In the genomic region with DNA sequence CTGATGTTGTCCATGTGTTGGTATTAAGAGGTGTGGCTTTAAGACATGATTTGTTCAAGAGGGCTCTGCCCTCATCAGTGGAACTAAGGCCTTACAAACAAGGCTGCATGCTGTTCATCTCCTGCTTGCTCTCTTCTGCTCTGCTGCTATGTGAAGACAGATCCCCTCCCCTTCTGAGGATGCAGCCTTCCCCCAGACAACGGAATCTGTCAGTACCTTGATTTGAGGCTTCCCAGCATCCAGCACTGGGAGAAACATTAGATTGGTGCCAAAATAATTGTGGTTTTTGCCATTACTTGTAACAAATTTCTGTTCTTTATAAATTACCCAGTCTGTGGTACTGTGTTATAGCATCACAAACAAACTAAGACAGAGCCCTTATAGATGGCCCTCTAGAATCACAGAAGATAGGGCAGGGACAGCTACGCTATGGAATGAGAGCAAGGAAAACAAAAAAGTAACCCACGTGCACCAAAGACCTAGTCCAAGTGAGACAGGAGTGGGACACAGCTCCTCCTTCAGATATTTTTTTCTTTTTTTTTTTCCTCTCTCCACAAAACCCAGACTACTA, we compare ENCODE assay signal across 1 cellular context.
A peak's percentile ranks its signal among the peaks of the same experiment; 100 is the strongest.
TF ChIP-seq lines count a peak whose summit lies in the region.

No MANE protein-coding gene starts in this region.

TF ChIP-seq in SK-N-SH, 30 proteins besides CTCF, POLR2A, EP300 and RAD21 (continued from another document):
- TF ChIP-seq, protein P1, sequence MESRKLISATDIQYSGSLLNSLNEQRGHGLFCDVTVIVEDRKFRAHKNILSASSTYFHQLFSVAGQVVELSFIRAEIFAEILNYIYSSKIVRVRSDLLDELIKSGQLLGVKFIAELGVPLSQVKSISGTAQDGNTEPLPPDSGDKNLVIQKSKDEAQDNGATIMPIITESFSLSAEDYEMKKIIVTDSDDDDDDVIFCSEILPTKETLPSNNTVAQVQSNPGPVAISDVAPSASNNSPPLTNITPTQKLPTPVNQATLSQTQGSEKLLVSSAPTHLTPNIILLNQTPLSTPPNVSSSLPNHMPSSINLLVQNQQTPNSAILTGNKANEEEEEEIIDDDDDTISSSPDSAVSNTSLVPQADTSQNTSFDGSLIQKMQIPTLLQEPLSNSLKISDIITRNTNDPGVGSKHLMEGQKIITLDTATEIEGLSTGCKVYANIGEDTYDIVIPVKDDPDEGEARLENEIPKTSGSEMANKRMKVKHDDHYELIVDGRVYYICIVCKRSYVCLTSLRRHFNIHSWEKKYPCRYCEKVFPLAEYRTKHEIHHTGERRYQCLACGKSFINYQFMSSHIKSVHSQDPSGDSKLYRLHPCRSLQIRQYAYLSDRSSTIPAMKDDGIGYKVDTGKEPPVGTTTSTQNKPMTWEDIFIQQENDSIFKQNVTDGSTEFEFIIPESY (IDR thresholded peaks at IDR 0.05; ENCODE audit: borderline replicate concordance, low read depth), result no peak
- TF ChIP-seq RFX5 (IDR thresholded peaks at IDR 0.05; ENCODE audit: low read length) (no peak), TAF1 (IDR thresholded peaks at IDR 0.05; ENCODE audit: borderline replicate concordance, low read depth, low read length) (no peak), MXI1 (IDR thresholded peaks at IDR 0.05; ENCODE audit: low read depth, low read length) (no peak), TEAD4 (IDR thresholded peaks at IDR 0.05; ENCODE audit: borderline replicate concordance, insufficient read depth) (0 out of 2 replicates have a peak, but pooled peaks have one; percentile 28), RXRA (IDR thresholded peaks at IDR 0.05; ENCODE audit: borderline replicate concordance, low read depth) (no peak), NRF1 (IDR thresholded peaks at IDR 0.05; ENCODE audit: low read depth, low read length) (no peak), FOSL2 (IDR thresholded peaks at IDR 0.05; ENCODE audit: borderline replicate concordance, low read depth) (no peak), SIN3A (IDR thresholded peaks at IDR 0.05; ENCODE audit: borderline replicate concordance, low read depth, low read length) (0 out of 2 replicates have a peak, but pooled peaks have one; percentile 29), NFIC (IDR thresholded peaks at IDR 0.05; ENCODE audit: borderline replicate concordance) (peak; percentile 83), CHD2 (IDR thresholded peaks at IDR 0.05; ENCODE audit: low read length, partially characterized antibody) (no peak), YY1 (IDR thresholded peaks at IDR 0.05; ENCODE audit: low read depth) (no peak), TCF12 (IDR thresholded peaks at IDR 0.05) (peak; percentile 94), RCOR1 (IDR thresholded peaks at IDR 0.05; ENCODE audit: low read length) (no peak), EZH2phosphoT487 (IDR thresholded peaks at IDR 0.05; ENCODE audit: borderline replicate concordance, low read depth) (no peak), GATA2 (CRISPR knock-in tag; IDR thresholded peaks at IDR 0.05) (no peak), SMC3 (IDR thresholded peaks at IDR 0.05; ENCODE audit: low read depth, low read length) (no peak), ELF1 (IDR thresholded peaks at IDR 0.05) (no peak), FOXJ3 (CRISPR knock-in tag; IDR thresholded peaks at IDR 0.05) (no peak), POLR2AphosphoS5 (IDR thresholded peaks at IDR 0.05; ENCODE audit: low read depth, low read length) (peak; percentile 60; the same call in 1 of the 2 replicates), GABPA (IDR thresholded peaks at IDR 0.05; ENCODE audit: low read depth) (no peak), FOXM1 (IDR thresholded peaks at IDR 0.05; ENCODE audit: low read depth) (no peak)
- TF ChIP-seq, protein P2, sequence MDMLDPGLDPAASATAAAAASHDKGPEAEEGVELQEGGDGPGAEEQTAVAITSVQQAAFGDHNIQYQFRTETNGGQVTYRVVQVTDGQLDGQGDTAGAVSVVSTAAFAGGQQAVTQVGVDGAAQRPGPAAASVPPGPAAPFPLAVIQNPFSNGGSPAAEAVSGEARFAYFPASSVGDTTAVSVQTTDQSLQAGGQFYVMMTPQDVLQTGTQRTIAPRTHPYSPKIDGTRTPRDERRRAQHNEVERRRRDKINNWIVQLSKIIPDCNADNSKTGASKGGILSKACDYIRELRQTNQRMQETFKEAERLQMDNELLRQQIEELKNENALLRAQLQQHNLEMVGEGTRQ (IDR thresholded peaks at IDR 0.05; ENCODE audit: borderline replicate concordance, low read depth, low read length), result no peak
- TF ChIP-seq, protein P3, sequence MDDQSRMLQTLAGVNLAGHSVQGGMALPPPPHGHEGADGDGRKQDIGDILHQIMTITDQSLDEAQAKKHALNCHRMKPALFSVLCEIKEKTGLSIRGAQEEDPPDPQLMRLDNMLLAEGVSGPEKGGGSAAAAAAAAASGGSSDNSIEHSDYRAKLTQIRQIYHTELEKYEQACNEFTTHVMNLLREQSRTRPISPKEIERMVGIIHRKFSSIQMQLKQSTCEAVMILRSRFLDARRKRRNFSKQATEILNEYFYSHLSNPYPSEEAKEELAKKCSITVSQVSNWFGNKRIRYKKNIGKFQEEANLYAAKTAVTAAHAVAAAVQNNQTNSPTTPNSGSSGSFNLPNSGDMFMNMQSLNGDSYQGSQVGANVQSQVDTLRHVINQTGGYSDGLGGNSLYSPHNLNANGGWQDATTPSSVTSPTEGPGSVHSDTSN (IDR thresholded peaks at IDR 0.05), result peak; percentile 87
- TF ChIP-seq, protein P4, sequence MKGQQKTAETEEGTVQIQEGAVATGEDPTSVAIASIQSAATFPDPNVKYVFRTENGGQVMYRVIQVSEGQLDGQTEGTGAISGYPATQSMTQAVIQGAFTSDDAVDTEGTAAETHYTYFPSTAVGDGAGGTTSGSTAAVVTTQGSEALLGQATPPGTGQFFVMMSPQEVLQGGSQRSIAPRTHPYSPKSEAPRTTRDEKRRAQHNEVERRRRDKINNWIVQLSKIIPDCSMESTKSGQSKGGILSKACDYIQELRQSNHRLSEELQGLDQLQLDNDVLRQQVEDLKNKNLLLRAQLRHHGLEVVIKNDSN (IDR thresholded peaks at IDR 0.05; ENCODE audit: borderline replicate concordance, low read depth), result no peak
- TF ChIP-seq, protein P5, sequence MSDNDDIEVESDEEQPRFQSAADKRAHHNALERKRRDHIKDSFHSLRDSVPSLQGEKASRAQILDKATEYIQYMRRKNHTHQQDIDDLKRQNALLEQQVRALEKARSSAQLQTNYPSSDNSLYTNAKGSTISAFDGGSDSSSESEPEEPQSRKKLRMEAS (IDR thresholded peaks at IDR 0.05; ENCODE audit: low read depth), result no peak
